Comparison of ENCODE assay signal across 8 cellular contexts in the genomic region with DNA sequence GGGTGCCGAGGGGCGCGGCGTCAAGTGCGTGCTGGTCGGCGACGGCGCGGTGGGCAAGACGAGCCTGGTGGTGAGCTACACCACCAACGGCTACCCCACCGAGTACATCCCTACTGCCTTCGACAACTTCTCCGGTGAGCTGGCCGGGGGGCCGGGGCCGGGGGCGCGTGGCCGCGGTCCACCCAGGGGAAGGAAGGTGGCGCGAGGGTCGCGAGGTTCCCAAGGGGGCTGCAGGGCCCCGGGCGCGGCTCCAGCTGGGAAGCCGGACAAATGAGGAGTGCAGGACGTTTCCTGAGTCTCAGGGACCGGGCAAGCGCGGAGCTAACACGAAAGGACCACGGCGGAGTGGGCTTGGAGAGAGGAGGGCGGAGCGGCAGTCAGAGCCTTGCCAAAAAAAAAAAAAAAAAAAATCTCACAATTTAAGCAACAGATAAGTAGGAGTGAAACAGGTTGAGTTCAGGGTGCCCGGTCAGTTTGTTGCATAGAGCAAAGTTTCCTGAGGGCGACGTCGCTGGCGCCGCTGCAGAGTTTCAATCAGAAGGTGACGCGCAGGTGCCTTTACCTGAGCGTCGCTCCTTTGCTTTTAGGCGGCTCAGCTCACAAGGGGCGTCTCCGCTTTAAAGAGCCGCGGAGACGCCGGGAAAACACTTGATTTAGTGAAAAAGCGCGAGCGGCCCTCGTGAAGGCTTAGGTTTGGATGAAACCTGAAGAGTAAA. TPM values are rescaled to one million over a fixed set of nuclear protein-coding genes. Genes with fewer than 3 reads are reported as not detected.
DNase-seq lines count a peak whose midpoint lies in the region; ATAC-seq and TF ChIP-seq lines count a peak whose summit lies in the region.

No MANE protein-coding gene starts in this region.

- peak overlapping the region; percentile 71 to 86 (median 83) for H3K9ac ChIP-seq in subcutaneous abdominal adipose tissue (ENCODE audit: low read length in 5 of 5)

- H3K27ac ChIP-seq in C4-2B (peak overlapping the region; percentile 81), coronary artery (peak overlapping the region; percentile 89 to 95), lower lobe of right lung (peak overlapping the region; percentile 90), subcutaneous abdominal adipose tissue (ENCODE audit: low read depth, low read length) (peak overlapping the region; percentile 27)

- DNase-seq in T-helper 9 cell = peak; percentile 12
- peak; percentile 77 for DNase-seq in coronary artery (ENCODE audit: low spot score)
- peak; percentile 74 for DNase-seq in lower lobe of right lung
- no peak for DNase-seq in cerebellar cortex (ENCODE audit: low spot score)
- DNase-seq in germinal center (ENCODE audit: low spot score) = no peak

- peaks cover 42% of the 10 kb centered on the region for H3K4me1 ChIP-seq in lower lobe of right lung
- H3K4me1 ChIP-seq in subcutaneous abdominal adipose tissue (ENCODE audit: control insufficient read depth in 5 of 5, insufficient read depth in 5 of 5, low read length in 5 of 5) = peaks cover 2 to 48% (median 34%) of the 10 kb centered on the region in 5 donors

- no peaks in the 10 kb centered on the region for H3K9me3 ChIP-seq in lower lobe of right lung
- no peaks in the 10 kb centered on the region for H3K9me3 ChIP-seq in subcutaneous abdominal adipose tissue (ENCODE audit: control insufficient read depth in 5 of 5, low read length in 5 of 5)

- peak; percentile 25 for ATAC-seq in HG02642 (IDR thresholded peaks at IDR 0.05; ENCODE audit: poor library complexity, unreplicated experiment)
- ATAC-seq in lower lobe of right lung = peak; percentile 48 to 60

- H3K27me3 ChIP-seq in lower lobe of right lung (ENCODE audit: low read depth) (no peaks in the 10 kb centered on the region), subcutaneous abdominal adipose tissue (ENCODE audit: control insufficient read depth in 5 of 5, insufficient read depth in 4 of 5, low read length in 5 of 5) (no peaks in the 10 kb centered on the region)

- no peaks in the 10 kb centered on the region for H3K36me3 ChIP-seq in lower lobe of right lung
- peaks cover 0 to 15% (median 0%) of the 10 kb centered on the region in 5 donors for H3K36me3 ChIP-seq in subcutaneous abdominal adipose tissue (ENCODE audit: control insufficient read depth in 5 of 5, insufficient read depth in 5 of 5, low read length in 5 of 5)

- no peak for TF ChIP-seq CTCF in C4-2B (conservative IDR thresholded peaks at IDR 0.05)
- TF ChIP-seq CTCF in coronary artery (IDR thresholded peaks at IDR 0.05) = no peak
- no peak for TF ChIP-seq CTCF in lower lobe of right lung (IDR thresholded peaks at IDR 0.05)

- H3K4me3 ChIP-seq in coronary artery (peak overlapping the region; percentile 93), lower lobe of right lung (peak overlapping the region; percentile 82), subcutaneous abdominal adipose tissue (ENCODE audit: low read depth in 1 of 5, low read length in 5 of 5) (peak overlapping the region; percentile 71 to 86 (median 75))

- intact Hi-C loops in lower lobe of right lung (cut with DNase I) = no loop called here

RNA-seq across cellular contexts. Expression of a gene that starts 0.8 kb away (rescaled TPM):
- total RNA-seq in lower lobe of right lung = 22.9 TPM

Comparison
In these comparisons a context has a peak if more than half of its experiments do, and no peak if none do; other contexts are left out.
1. H3K27ac ChIP-seq: peak in every context shown above with its lines; median percentile 92 in coronary artery; 90 in lower lobe of right lung; 81 in C4-2B; 27 in subcutaneous abdominal adipose tissue.
2. DNase-seq: peak in T-helper 9 cell (single experiment), coronary artery (single experiment) and lower lobe of right lung (single experiment); none in cerebellar cortex (single experiment) and germinal center (single experiment).
3. Peak in every context shown above with its lines, with median percentiles within 50 percentile points of each other: H3K4me3 ChIP-seq.